ENCODE assay signal across 8 cellular contexts in the genomic region with DNA sequence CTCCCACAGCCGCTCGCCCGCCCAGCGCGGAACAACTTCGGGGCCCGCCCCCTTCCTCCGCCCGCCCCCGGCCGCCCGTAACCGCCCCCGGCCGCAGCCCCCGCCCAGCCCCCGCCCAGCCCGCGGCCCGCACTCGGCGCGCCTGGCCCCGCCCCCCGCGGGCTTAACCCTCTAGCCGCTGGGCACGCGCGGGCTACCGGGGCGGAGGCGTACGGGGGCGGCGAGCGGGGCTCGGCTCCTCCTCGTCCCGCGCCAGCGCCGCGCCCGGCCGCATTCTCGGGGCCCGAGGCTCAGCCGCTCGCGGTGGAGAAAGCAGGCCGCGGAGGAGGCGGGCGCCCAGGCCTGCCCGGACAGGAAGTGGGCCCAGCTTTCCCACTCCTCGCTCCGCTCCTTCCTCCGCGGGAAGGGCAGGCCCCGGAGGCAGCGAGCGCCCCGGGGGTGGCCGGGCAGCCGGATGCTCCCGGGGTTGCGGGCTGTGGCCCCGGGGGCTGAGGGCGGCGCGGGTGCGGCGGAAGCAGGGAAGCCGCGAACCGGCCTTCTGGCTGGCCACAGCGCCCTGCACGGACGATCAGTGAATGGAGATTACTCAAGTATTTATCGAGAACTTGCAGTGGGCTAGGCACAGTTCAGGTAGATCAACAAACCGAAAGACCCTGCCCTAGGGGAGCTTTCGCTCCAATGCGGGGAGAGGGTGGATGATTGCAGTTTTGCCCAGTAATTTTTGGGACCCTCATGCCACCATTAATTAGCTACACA. TPM values are rescaled to one million over a fixed set of nuclear protein-coding genes. Genes with fewer than 3 reads are reported as not detected.
DNase-seq lines count a peak whose midpoint lies in the region; ATAC-seq and TF ChIP-seq lines count a peak whose summit lies in the region.

A gene with protein sequence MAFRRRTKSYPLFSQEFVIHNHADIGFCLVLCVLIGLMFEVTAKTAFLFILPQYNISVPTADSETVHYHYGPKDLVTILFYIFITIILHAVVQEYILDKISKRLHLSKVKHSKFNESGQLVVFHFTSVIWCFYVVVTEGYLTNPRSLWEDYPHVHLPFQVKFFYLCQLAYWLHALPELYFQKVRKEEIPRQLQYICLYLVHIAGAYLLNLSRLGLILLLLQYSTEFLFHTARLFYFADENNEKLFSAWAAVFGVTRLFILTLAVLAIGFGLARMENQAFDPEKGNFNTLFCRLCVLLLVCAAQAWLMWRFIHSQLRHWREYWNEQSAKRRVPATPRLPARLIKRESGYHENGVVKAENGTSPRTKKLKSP (minus strand): TSS at position 39 of the 756 bp plus-strand sequence. CDS start 145 bp downstream, outside the sequence.

- TF ChIP-seq CTCF in CD8-positive, alpha-beta T cell (IDR thresholded peaks at IDR 0.05): no peak

- peak within 1 kb of the TSS; percentile 58 for H3K27ac ChIP-seq in CD8-positive, alpha-beta T cell (ENCODE audit: low read depth, low read length)

- H3K36me3 ChIP-seq in CD8-positive, alpha-beta T cell (ENCODE audit: insufficient read depth, low read length): no peaks in the 10 kb centered on the region

- H3K27me3 ChIP-seq in CD8-positive, alpha-beta T cell (ENCODE audit: insufficient read depth, low read length): no peaks in the 10 kb centered on the region

- peaks cover 49% of the 10 kb centered on the region for H3K4me1 Mint-ChIP-seq in CD8-positive, alpha-beta T cell (ENCODE audit: low read depth)
- H3K4me1 Mint-ChIP-seq in activated T-cell treated with anti-CD3 and anti-CD28 coated beads, Interleukin-2, amount 50 U/mL, for 24 hours (ENCODE audit: low read depth): peaks cover 42% of the 10 kb centered on the region

- H3K4me3 Mint-ChIP-seq in CD8-positive, alpha-beta T cell: peak within 1 kb of the TSS; percentile 87
- peak within 1 kb of the TSS; percentile 79 for H3K4me3 Mint-ChIP-seq in activated T-cell treated with anti-CD3 and anti-CD28 coated beads, Interleukin-2, amount 50 U/mL, for 24 hours

- no peaks in the 10 kb centered on the region for H3K9me3 ChIP-seq in CD8-positive, alpha-beta T cell (ENCODE audit: low read length)

- no peaks in the 10 kb centered on the region for H3K9me3 Mint-ChIP-seq in CD8-positive, alpha-beta T cell
- H3K9me3 Mint-ChIP-seq in activated T-cell treated with anti-CD3 and anti-CD28 coated beads, Interleukin-2, amount 50 U/mL, for 24 hours: no peaks in the 10 kb centered on the region

- POLR2A ChIA-PET in CD8-positive, alpha-beta T cell (lab: Charles Lee): interaction anchor here (0.6 to 1.9 kb wide), 6 partner anchors 17 to 292 kb away, joined by 3 to 6 read pairs (median 5); a partner anchor contains a TSS

- peak within 1 kb of the TSS; percentile 82 for H3K4me3 ChIP-seq in CD8-positive, alpha-beta T cell (ENCODE audit: low read depth, low read length)

- no peaks in the 10 kb centered on the region for H3K27me3 Mint-ChIP-seq in CD8-positive, alpha-beta T cell (ENCODE audit: low read depth)
- H3K27me3 Mint-ChIP-seq in activated T-cell treated with anti-CD3 and anti-CD28 coated beads, Interleukin-2, amount 50 U/mL, for 24 hours: no peaks in the 10 kb centered on the region

- peaks cover under 1% of the 10 kb centered on the region for H3K36me3 Mint-ChIP-seq in CD8-positive, alpha-beta T cell
- no peaks in the 10 kb centered on the region for H3K36me3 Mint-ChIP-seq in activated T-cell treated with anti-CD3 and anti-CD28 coated beads, Interleukin-2, amount 50 U/mL, for 24 hours (ENCODE audit: low read depth)

- intact Hi-C loops in CD8-positive, alpha-beta T cell (cut with DNase I, micrococcal nuclease): loop anchor here (1.0 to 10.0 kb wide), 10 partner anchors 85 to 1078 kb away; a partner anchor contains a TSS

- peak within 1 kb of the TSS; percentile 87 for H3K27ac Mint-ChIP-seq in CD8-positive, alpha-beta T cell
- H3K27ac Mint-ChIP-seq in activated T-cell treated with anti-CD3 and anti-CD28 coated beads, Interleukin-2, amount 50 U/mL, for 24 hours: peak within 1 kb of the TSS; percentile 77

- ATAC-seq in CD8-positive, alpha-beta T cell: peak; percentile 78
- ATAC-seq in GM19395 (IDR thresholded peaks at IDR 0.05; ENCODE audit: unreplicated experiment) (peak; percentile 55), HG03521 (IDR thresholded peaks at IDR 0.05; ENCODE audit: unreplicated experiment) (peak; percentile 45), esophagus mucosa (peak; percentile 89)

- peaks cover 44% of the 10 kb centered on the region for H3K4me1 ChIP-seq in CD8-positive, alpha-beta T cell (ENCODE audit: insufficient read depth, low read length)

- CTCF ChIA-PET in CD8-positive, alpha-beta T cell (lab: Charles Lee): interaction anchor here (0.5 to 2.7 kb wide), 11 partner anchors 10 to 175 kb away, joined by 3 to 10 read pairs (median 4); no protein-coding TSS in a partner anchor

- peak; percentile 62 to 86 (median 75) for DNase-seq in CD8-positive, alpha-beta T cell
- DNase-seq in OCI-M1 (lab: John Stamatoyannopoulos, UW) (peak; percentile 90), myocyte (ENCODE audit: low read depth) (peak; percentile 87)
- DNase-seq in activated T-cell treated with anti-CD3 and anti-CD28 coated beads, Interleukin-2, amount 50 U/mL, for 24 hours: peak; percentile 83
- peak; percentile 35 to 76 for DNase-seq in stimulated activated CD8-positive, alpha-beta memory T cell treated with anti-CD3 and anti-CD28 coated beads, Interleukin-7, amount 100 ng/mL, for 4 hours (ENCODE audit: low read depth in 2 of 2)

RNA-seq across cellular contexts. Expression of the gene that starts here (rescaled TPM):
- total RNA-seq in CD8-positive, alpha-beta T cell: 1 to 10 TPM; 4.6 to 4.9 TPM
- total RNA-seq in esophagus mucosa: 3.5 TPM
- 70.0 and 81.3 TPM in 2 replicates for total RNA-seq in myocyte
- polyA plus RNA-seq in myocyte (2012): 110 TPM

Comparison
In these comparisons a context has a peak if more than half of its experiments do, and no peak if none do; other contexts are left out.
1. Peak in every context shown above with its lines: DNase-seq, ATAC-seq, H3K4me3 ChIP-seq and H3K27ac ChIP-seq.
2. RNA of the gene that starts here (total RNA-seq): 70.0 to 81.3 TPM in myocyte; 4.6 to 4.9 TPM in CD8-positive, alpha-beta T cell and 3.5 TPM in esophagus mucosa (single experiment); every median in the first group is over 10 times any median in the second.